In genomic region chr21:44869860-44870747, GRCh38 we compare ENCODE assay signal across 8 cellular contexts. TPM values are rescaled to one million over a fixed set of nuclear protein-coding genes. Genes with fewer than 3 reads are reported as not detected.
DNase-seq lines count a peak whose midpoint lies in the region; ATAC-seq and TF ChIP-seq lines count a peak whose summit lies in the region.

No MANE protein-coding gene starts in this region.

- no peaks in the 10 kb centered on the region for H3K9me3 Mint-ChIP-seq in activated T-cell treated with anti-CD3 and anti-CD28 coated beads, Interleukin-2, amount 50 U/mL, for 72 hours

- ATAC-seq in activated T-cell treated with anti-CD3 and anti-CD28 coated beads, Interleukin-2, amount 50 U/mL, for 72 hours (replicated peaks in 1 of 2) = no peak

- H3K4me3 ChIP-seq in adipocyte (ENCODE audit: low read length) = peak overlapping the region; percentile 92
- peak overlapping the region; percentile 85 for H3K4me3 ChIP-seq in left ventricle myocardium inferior

- H3K9ac ChIP-seq in adipocyte (ENCODE audit: low read length) = peak overlapping the region; percentile 91

- H3K36me3 ChIP-seq in adipocyte (ENCODE audit: control insufficient read depth, insufficient read depth, low read length, severe bottlenecking) (peaks cover 2% of the 10 kb centered on the region), left ventricle myocardium inferior (peaks cover 4% of the 10 kb centered on the region)

- peaks cover 79% of the 10 kb centered on the region for H3K4me1 Mint-ChIP-seq in activated T-cell treated with anti-CD3 and anti-CD28 coated beads, Interleukin-2, amount 50 U/mL, for 72 hours (ENCODE audit: low read depth)

- TF ChIP-seq CTCF in left ventricle myocardium inferior (IDR thresholded peaks at IDR 0.05; ENCODE audit: borderline replicate concordance) (no peak), GM13977 (IDR thresholded peaks at IDR 0.05; ENCODE audit: extremely low read depth, insufficient read depth, missing control alignments) (no peak)

- in situ Hi-C loops in GM13977 (cut with MboI; ENCODE audit: low pct_unique_long_range_greater_than_20kb, low sequenced_read_pairs, unreplicated experiment) = no loop called here

- no peaks in the 10 kb centered on the region for H3K27me3 ChIP-seq in adipocyte (replicated peaks; ENCODE audit: control insufficient read depth, insufficient read depth, low read length)
- no peaks in the 10 kb centered on the region for H3K27me3 ChIP-seq in left ventricle myocardium inferior (ENCODE audit: low read depth)

- intact Hi-C loops in left ventricle myocardium inferior (cut with micrococcal nuclease) = no loop called here

- H3K36me3 Mint-ChIP-seq in activated T-cell treated with anti-CD3 and anti-CD28 coated beads, Interleukin-2, amount 50 U/mL, for 72 hours (ENCODE audit: insufficient read depth in 2 of 2) = peaks cover under 1 to 2% of the 10 kb centered on the region in 2 donors

- no peaks in the 10 kb centered on the region for H3K27me3 Mint-ChIP-seq in activated T-cell treated with anti-CD3 and anti-CD28 coated beads, Interleukin-2, amount 50 U/mL, for 72 hours (ENCODE audit: low read depth)

- H3K4me3 Mint-ChIP-seq in activated T-cell treated with anti-CD3 and anti-CD28 coated beads, Interleukin-2, amount 50 U/mL, for 72 hours = peak overlapping the region; percentile 63 to 76

- peak overlapping the region; percentile 99 for H3K27ac ChIP-seq in left ventricle myocardium inferior (replicated peaks)

- H3K4me1 ChIP-seq in adipocyte (ENCODE audit: control insufficient read depth, insufficient read depth, low read length) (peaks cover 76% of the 10 kb centered on the region), left ventricle myocardium inferior (peaks cover 93% of the 10 kb centered on the region)

- no peaks in the 10 kb centered on the region for H3K9me3 ChIP-seq in adipocyte (ENCODE audit: control insufficient read depth, low read length)
- no peaks in the 10 kb centered on the region for H3K9me3 ChIP-seq in left ventricle myocardium inferior (replicated peaks)

- no peak for DNase-seq in activated T-cell treated with anti-CD3 and anti-CD28 coated beads, Interleukin-2, amount 50 U/mL, for 72 hours
- no peak for DNase-seq in activated T-cell treated with anti-CD3 and anti-CD28 coated beads, Interleukin-2, amount 50 U/mL, for 1 hour
- DNase-seq in adipocyte (ENCODE audit: low read depth) (peak; percentile 96), left ventricle myocardium inferior (no peak), smooth muscle cell of the brain vasculature (ENCODE audit: low read depth, low spot score) (peak; percentile 80), GM13977 (ENCODE audit: low spot score) (no peak), iPS-NIHi11 (ENCODE audit: low spot score) (no peak)
- DNase-seq in stimulated activated naive CD4-positive, alpha-beta T cell treated with Interleukin-2 at 50 U/mL for 16 hours (lab: John Stamatoyannopoulos, UW) = no peak

- peak overlapping the region; percentile 13 for H3K27ac Mint-ChIP-seq in activated T-cell treated with anti-CD3 and anti-CD28 coated beads, Interleukin-2, amount 50 U/mL, for 72 hours

RNA-seq across cellular contexts. Expression of gene PTTG1IP, which starts 3.4 kb away (rescaled TPM):
- total RNA-seq in activated T-cell treated with anti-CD3 and anti-CD28 coated beads, Interleukin-2, amount 50 U/mL, for 72 hours = 10 to 100 TPM; 63.9 to 70.5 TPM
- total RNA-seq in left ventricle myocardium inferior = 171 TPM

RNA-seq across cellular contexts. Expression of gene ITGB2, which starts 50.6 kb away (rescaled TPM):
- 100 to 1,000 TPM; 248 to 287 TPM for total RNA-seq in activated T-cell treated with anti-CD3 and anti-CD28 coated beads, Interleukin-2, amount 50 U/mL, for 72 hours
- total RNA-seq in left ventricle myocardium inferior = 18.6 TPM

RNA-seq across cellular contexts. Expression of gene SUMO3, which starts 52.2 kb away (rescaled TPM):
- 10 to 100 TPM; 60.1 to 67.8 TPM for total RNA-seq in activated T-cell treated with anti-CD3 and anti-CD28 coated beads, Interleukin-2, amount 50 U/mL, for 72 hours
- 75.5 TPM for total RNA-seq in left ventricle myocardium inferior

Comparison
In these comparisons a context has a peak if more than half of its experiments do, and no peak if none do; other contexts are left out.
1. DNase-seq: peak in adipocyte (single experiment) and smooth muscle cell of the brain vasculature (single experiment); none in activated T-cell treated with anti-CD3 and anti-CD28 coated beads, Interleukin-2, amount 50 U/mL, for 72 hours (0 of 2), activated T-cell treated with anti-CD3 and anti-CD28 coated beads, Interleukin-2, amount 50 U/mL, for 1 hour (single experiment), left ventricle myocardium inferior (single experiment), stimulated activated naive CD4-positive, alpha-beta T cell treated with Interleukin-2 at 50 U/mL for 16 hours (single experiment), GM13977 (single experiment) and iPS-NIHi11 (single experiment).
2. RNA of gene ITGB2, which starts 50.6 kb away (total RNA-seq): 248 to 287 TPM in activated T-cell treated with anti-CD3 and anti-CD28 coated beads, Interleukin-2, amount 50 U/mL, for 72 hours; 18.6 TPM in left ventricle myocardium inferior (single experiment); every median in the first group is over 10 times any median in the second.